8 cellular contexts compared by ENCODE assay signal in the genomic region with DNA sequence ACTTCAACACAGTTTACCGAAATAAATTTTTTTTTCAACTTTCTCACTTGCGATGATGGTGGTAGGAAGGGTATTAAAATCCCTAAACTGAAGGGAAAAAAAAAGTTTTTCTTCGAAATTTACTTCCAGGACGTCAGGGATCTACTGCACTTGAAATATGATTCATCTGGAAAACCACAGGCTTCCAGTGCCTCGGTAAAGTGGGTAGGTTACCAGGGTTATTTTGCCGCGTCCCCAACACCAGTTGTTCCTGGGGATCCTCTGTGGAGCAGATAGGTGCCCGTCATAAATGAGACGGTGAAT. TPM values are rescaled to one million over a fixed set of nuclear protein-coding genes. Genes with fewer than 3 reads are reported as not detected.
DNase-seq lines count a peak whose midpoint lies in the region; ATAC-seq, FAIRE-seq and TF ChIP-seq lines count a peak whose summit lies in the region.

No MANE protein-coding gene starts in this region.

- TF ChIP-seq POLR2A in GM12878 (IDR thresholded peaks at IDR 0.05; ENCODE audit: low read depth, low read length) = no peak

- H3K9me3 ChIP-seq in HUES6 (ENCODE audit: control insufficient read depth, insufficient read depth, low read depth, low read length) (no peaks in the 10 kb centered on the region), GM12878 (replicated peaks; ENCODE audit: control insufficient read depth, insufficient read depth, low read length) (no peaks in the 10 kb centered on the region), lower lobe of right lung (no peaks in the 10 kb centered on the region)

- FAIRE-seq in GM12878 (lab: Jason Lieb, UNC) = no peak

- intact Hi-C loops in GM12878 (cut with micrococcal nuclease; ENCODE audit: unreplicated experiment) = loop anchor here (1.0 to 5.0 kb wide), 2 partner anchors 78 to 109 kb away; partner anchors contain the start of gene PCAT6
- intact Hi-C loops in lower lobe of right lung (cut with DNase I) = no loop called here

- DNase-seq in ACHN (peak; percentile 79), GM12878 (ENCODE audit: low read depth, low spot score) (peak; percentile 4), lower lobe of right lung (no peak), GM03348 (ENCODE audit: low spot score) (no peak), UCSD-AML1 (lab: John Stamatoyannopoulos, UW; ENCODE audit: unreplicated experiment) (no peak), mucosa of gallbladder (ENCODE audit: low spot score) (no peak)

- SMC1A ChIA-PET in GM12878 (lab: Charles Lee; ENCODE audit: uncharacterized antibody, unreplicated experiment) = no interaction called here

- H3K4me1 ChIP-seq in HUES6 (ENCODE audit: control insufficient read depth, insufficient read depth, low read length) (peaks cover 17% of the 10 kb centered on the region), GM12878 (ENCODE audit: control insufficient read depth, insufficient read depth, low read length) (peaks cover 3% of the 10 kb centered on the region; the same call in 1 of the 2 replicates), lower lobe of right lung (peaks cover 19% of the 10 kb centered on the region), urinary bladder (ENCODE audit: insufficient read depth) (no peaks in the 10 kb centered on the region)

- CTCF ChIA-PET in GM12878 (lab: Yijun Ruan, JAX) = interaction anchor here (0.6 to 1.0 kb wide), 2 partner anchors 77 to 82 kb away, joined by 3 read pairs; partner anchors contain the start of gene PCAT6

- TF ChIP-seq CTCF in GM12878 (IDR thresholded peaks at IDR 0.05 in 2 of 3, conservative IDR thresholded peaks at IDR 0.05 in 1 of 3; ENCODE audit: control insufficient read depth in 2 of 3, extremely low read depth in 1 of 3, insufficient read depth in 1 of 3, low read depth in 3 of 3, low read length in 3 of 3) = no peak
- TF ChIP-seq CTCF in lower lobe of right lung (IDR thresholded peaks at IDR 0.05) = no peak

- no TSS peak for BruUV-seq in GM12878 (replicated peaks; lab: Mats Ljungman, UMichigan)

- no peaks in the 10 kb centered on the region for H4K20me1 ChIP-seq in GM12878 (ENCODE audit: control insufficient read depth, insufficient read depth)

- in situ Hi-C loops in ACHN (cut with HindIII; ENCODE audit: low pct_ligation_motif_present, low pct_unique_long_range_greater_than_20kb, low sequenced_read_pairs) (no loop called here), GM12878 (cut with MboI) (no loop called here)

- peaks cover 2% of the 10 kb centered on the region for H3K79me2 ChIP-seq in GM12878 (ENCODE audit: control insufficient read depth, insufficient read depth, low read length)

- no peak for ATAC-seq in GM12878
- ATAC-seq in lower lobe of right lung = no peak

- H3K9ac ChIP-seq in HUES6 (ENCODE audit: low read length) (peak overlapping the region; percentile 78), GM12878 (ENCODE audit: control insufficient read depth, insufficient read depth, low read length) (peak overlapping the region; percentile 77)

- H2AFZ ChIP-seq in GM12878 (ENCODE audit: control insufficient read depth, low read depth, low read length) = peak overlapping the region; percentile 97

- TF ChIP-seq EP300 in GM12878 (IDR thresholded peaks at IDR 0.05; ENCODE audit: borderline replicate concordance in 1 of 2, control insufficient read depth in 1 of 2, low read depth in 2 of 2, low read length in 2 of 2) = no peak

- WGBS in GM12878 (ENCODE audit: insufficient coverage, insufficient replicate concordance, low lambda C conversion rate, missing lambda C conversion rate) = under 1% methylated on average over 9 of the region's 9 CpGs
- WGBS in urinary bladder = 2% methylated on average over 9 of the region's 9 CpGs

- H3K4me2 ChIP-seq in GM12878 (ENCODE audit: control insufficient read depth, insufficient read depth) = peak overlapping the region; percentile 80

- H3K36me3 ChIP-seq in HUES6 (ENCODE audit: control insufficient read depth, insufficient read depth, low read length) (peaks cover 21% of the 10 kb centered on the region), GM12878 (ENCODE audit: control insufficient read depth in 2 of 2, insufficient read depth in 2 of 2, low read length in 1 of 2) (peaks cover 0 to 10% of the 10 kb centered on the region in 2 experiments; a peak in 1 of 4 replicates), lower lobe of right lung (peaks cover 24% of the 10 kb centered on the region), urinary bladder (ENCODE audit: insufficient read depth) (no peaks in the 10 kb centered on the region)

- H3K27ac ChIP-seq in HUES6 (ENCODE audit: low read depth, low read length) = peak overlapping the region; percentile 65; the same call in 1 of the 2 replicates
- H3K27ac ChIP-seq in GM12878 (ENCODE audit: control insufficient read depth, insufficient read depth) = peak overlapping the region; percentile 84
- peak overlapping the region; percentile 97 for H3K27ac ChIP-seq in lower lobe of right lung
- peak overlapping the region; percentile 84 for H3K27ac ChIP-seq in urinary bladder (ENCODE audit: low read depth)

- RAD21 ChIA-PET in GM12878 (lab: Charles Lee; ENCODE audit: unreplicated experiment) = no interaction called here

- H3K4me3 ChIP-seq in HUES6 (ENCODE audit: low read depth, low read length) (peak overlapping the region; percentile 96), GM12878 (peak overlapping the region; percentile 79), lower lobe of right lung (peak overlapping the region; percentile 81), urinary bladder (ENCODE audit: low read depth, low read length) (peak overlapping the region; percentile 80)

- TF ChIP-seq RAD21 in GM12878 (IDR thresholded peaks at IDR 0.05; ENCODE audit: insufficient read depth, low read depth, low read length) = no peak

- H3K27me3 ChIP-seq in HUES6 (ENCODE audit: control insufficient read depth, insufficient read depth, low read length) (no peaks in the 10 kb centered on the region), GM12878 (replicated peaks in 1 of 2; ENCODE audit: control insufficient read depth in 2 of 2, insufficient read depth in 2 of 2, low read length in 1 of 2) (no peaks in the 10 kb centered on the region), lower lobe of right lung (ENCODE audit: low read depth) (no peaks in the 10 kb centered on the region)

- POLR2A ChIA-PET in GM12878 (lab: Charles Lee) = interaction anchor here (0.6 to 1.2 kb wide), 4 partner anchors 14 to 119 kb away, joined by 3 to 6 read pairs (median 4); partner anchors contain the start of genes KLHL12 and TMEM183A

TF ChIP-seq in GM12878, 131 proteins besides CTCF, POLR2A, EP300 and RAD21 (continues in another document):
- 0 out of 2 replicates have a peak, but pooled peaks have one; percentile 3 for TF ChIP-seq YY1 (IDR thresholded peaks at IDR 0.05; ENCODE audit: low read depth, low read length)
- TF ChIP-seq PKNOX1 (IDR thresholded peaks at IDR 0.05) = peak; percentile 29; the same call in 1 of the 2 replicates
- no peak for TF ChIP-seq HDGF (IDR thresholded peaks at IDR 0.05)
- 0 out of 2 replicates have a peak, but pooled peaks have one; percentile 11 for TF ChIP-seq EED (IDR thresholded peaks at IDR 0.05; ENCODE audit: low read depth)

RNA-seq across cellular contexts. Expression of gene RABIF, which starts 0.8 kb away (rescaled TPM):
- 3.2 and 3.3 TPM in 2 replicates for total RNA-seq in GM12878 (2013; cell fraction: nucleolus; rRNA removed)
- total RNA-seq in GM12878 (2014; rRNA removed) (8.5 and 8.7 TPM in 2 replicates), GM12878 (2014; rRNA removed; fragmentation: Illumina TruSeq; extraction: Trizol) (6.2 and 6.7 TPM in 2 replicates), GM12878 (2021) (7.7 and 7.8 TPM in 2 replicates), lower lobe of right lung (8.3 TPM), urinary bladder (5.3 TPM), mucosa of gallbladder (11.0 TPM)
- 3.4 TPM for polyA plus RNA-seq in GM12878 (2011; ENCODE audit: low read depth)
- polyA plus RNA-seq in GM12878 (2011; rRNA removed) (9.8 and 12.3 TPM in 2 replicates), GM12878 (2014; fragmentation: Illumina TruSeq; extraction: Trizol) (12.2 and 13.4 TPM in 2 replicates), GM12878 (2014; fragmentation: Nextera tagmentation; extraction: Ambion mirVana) (1 to 10 TPM; 4.7 to 6.3 TPM), GM12878 (2014; rRNA removed) (8.7 and 9.1 TPM in 2 replicates), GM12878 (2016; fragmentation: Nextera tagmentation; extraction: Ambion mirVana) (10 to 100 TPM; 17.8 to 18.2 TPM), urinary bladder (6.7 TPM)
- polyA plus RNA-seq in GM12878 (2011; cell fraction: cytosol; rRNA removed) = 9.9 and 11.1 TPM in 2 replicates
- polyA plus RNA-seq in GM12878 (2011; cell fraction: nucleus; rRNA removed) = 4.7 and 6.3 TPM in 2 replicates
- 5.2 and 5.5 TPM in 2 replicates for polyA plus RNA-seq in GM12878 (2012)
- 7.1 and 7.4 TPM in 2 replicates for polyA minus RNA-seq in GM12878 (2011; rRNA and poly(A)+ RNA removed)
- 1.7 and 2.6 TPM in 2 replicates for polyA minus RNA-seq in GM12878 (2011; cell fraction: cytosol; rRNA and poly(A)+ RNA removed)
- polyA minus RNA-seq in GM12878 (2011; cell fraction: nucleus; rRNA and poly(A)+ RNA removed) = 2.8 and 5.7 TPM in 2 replicates

RNA-seq across cellular contexts. Expression of gene KLHL12, which starts 38.9 kb away (rescaled TPM):
- total RNA-seq in GM12878 (2013; cell fraction: nucleolus; rRNA removed) = 27.2 and 28.5 TPM in 2 replicates
- total RNA-seq in GM12878 (2014; rRNA removed) (27.5 and 33.3 TPM in 2 replicates), GM12878 (2014; rRNA removed; fragmentation: Illumina TruSeq; extraction: Trizol) (28.0 and 30.1 TPM in 2 replicates), GM12878 (2021) (28.4 and 28.5 TPM in 2 replicates), lower lobe of right lung (25.3 TPM), urinary bladder (25.1 TPM), mucosa of gallbladder (26.8 TPM)
- 21.5 TPM for polyA plus RNA-seq in GM12878 (2011; ENCODE audit: low read depth)
- polyA plus RNA-seq in GM12878 (2011; rRNA removed) (53.8 and 75.5 TPM in 2 replicates), GM12878 (2014; fragmentation: Illumina TruSeq; extraction: Trizol) (32.1 and 38.4 TPM in 2 replicates), GM12878 (2014; fragmentation: Nextera tagmentation; extraction: Ambion mirVana) (10 to 100 TPM; 16.0 to 17.8 TPM), GM12878 (2014; rRNA removed) (24.6 and 30.5 TPM in 2 replicates), GM12878 (2016; fragmentation: Nextera tagmentation; extraction: Ambion mirVana) (10 to 100 TPM; 36.6 to 37.6 TPM), urinary bladder (19.3 TPM)
- polyA plus RNA-seq in GM12878 (2011; cell fraction: cytosol; rRNA removed) = 29.4 and 36.5 TPM in 2 replicates
- polyA plus RNA-seq in GM12878 (2011; cell fraction: nucleus; rRNA removed) = 32.6 and 43.0 TPM in 2 replicates
- polyA plus RNA-seq in GM12878 (2012) = 23.1 and 27.1 TPM in 2 replicates
- 47.3 and 57.1 TPM in 2 replicates for polyA minus RNA-seq in GM12878 (2011; rRNA and poly(A)+ RNA removed)
- 10.6 and 13.2 TPM in 2 replicates for polyA minus RNA-seq in GM12878 (2011; cell fraction: cytosol; rRNA and poly(A)+ RNA removed)
- 12.6 and 14.4 TPM in 2 replicates for polyA minus RNA-seq in GM12878 (2011; cell fraction: nucleus; rRNA and poly(A)+ RNA removed)

Comparison
In these comparisons a context has a peak if more than half of its experiments do, and no peak if none do; other contexts are left out.
1. DNase-seq: peak in ACHN (single experiment) and GM12878 (single experiment); none in lower lobe of right lung (single experiment), GM03348 (single experiment), UCSD-AML1 (single experiment) and mucosa of gallbladder (single experiment).
2. Peak in every context shown above with its lines, with median percentiles within 50 percentile points of each other: H3K27ac ChIP-seq and H3K4me3 ChIP-seq.